12 cellular contexts compared by ENCODE assay signal in genomic region chr6:24926192-24926591, GRCh38.
A peak's percentile ranks its signal among the peaks of the same experiment; 100 is the strongest.
DNase-seq lines count a peak whose midpoint lies in the region; ATAC-seq lines count a peak whose summit lies in the region.
"Had no signal": no experiment of that assay in that cellular context is flagged by ENCODE, and none has a peak within 500 bp of the region (broad histone marks: within the 10 kb centered on the region; RNA-seq: fewer than 3 reads in every experiment).

No MANE protein-coding gene starts in this region.

- peak overlapping the region; percentile 90 for H3K27ac Mint-ChIP-seq in stimulated activated naive CD8-positive, alpha-beta T cell treated with anti-CD3 and anti-CD28 coated beads, Interleukin-15, Interleukin-2, amounts not matched to agents 100 ng/mL and 50 ng/mL, for 24 hours
- H3K27ac Mint-ChIP-seq in effector memory CD8-positive, alpha-beta T cell: peak overlapping the region; percentile 77 to 81

- no peak for ATAC-seq in stimulated activated naive CD8-positive, alpha-beta T cell treated with anti-CD3 and anti-CD28 coated beads, Interleukin-15, Interleukin-2, amounts not matched to agents 100 U/mL and 50 U/mL, for 24 hours
- peak; percentile 62 for ATAC-seq in effector memory CD8-positive, alpha-beta T cell (replicated peaks)
- no peak for ATAC-seq in GM19351 (IDR thresholded peaks at IDR 0.05; ENCODE audit: unreplicated experiment)

- H3K4me1 Mint-ChIP-seq in stimulated activated naive CD8-positive, alpha-beta T cell treated with anti-CD3 and anti-CD28 coated beads, Interleukin-15, Interleukin-2, amounts not matched to agents 100 ng/mL and 50 ng/mL, for 24 hours (ENCODE audit: low read depth): peaks cover 95% of the 10 kb centered on the region
- peaks cover 53 to 58% of the 10 kb centered on the region in 2 donors for H3K4me1 Mint-ChIP-seq in effector memory CD8-positive, alpha-beta T cell (ENCODE audit: low read depth in 2 of 2)

- H3K36me3 Mint-ChIP-seq in stimulated activated naive CD8-positive, alpha-beta T cell treated with anti-CD3 and anti-CD28 coated beads, Interleukin-15, Interleukin-2, amounts not matched to agents 100 ng/mL and 50 ng/mL, for 24 hours (ENCODE audit: low read depth): peaks cover 11% of the 10 kb centered on the region
- H3K36me3 Mint-ChIP-seq in effector memory CD8-positive, alpha-beta T cell (ENCODE audit: insufficient read depth): peaks cover 79% of the 10 kb centered on the region

- H3K9me3 Mint-ChIP-seq in stimulated activated naive CD8-positive, alpha-beta T cell treated with anti-CD3 and anti-CD28 coated beads, Interleukin-15, Interleukin-2, amounts not matched to agents 100 ng/mL and 50 ng/mL, for 24 hours: peaks cover 7% of the 10 kb centered on the region
- H3K9me3 Mint-ChIP-seq in effector memory CD8-positive, alpha-beta T cell: peaks cover 0 to 4% of the 10 kb centered on the region in 2 donors

- H3K4me3 Mint-ChIP-seq in stimulated activated naive CD8-positive, alpha-beta T cell treated with anti-CD3 and anti-CD28 coated beads, Interleukin-15, Interleukin-2, amounts not matched to agents 100 ng/mL and 50 ng/mL, for 24 hours: peak overlapping the region; percentile 56
- H3K4me3 Mint-ChIP-seq in effector memory CD8-positive, alpha-beta T cell: peak overlapping the region; percentile 77 to 99

- no peak for DNase-seq in stimulated activated naive CD8-positive, alpha-beta T cell treated with anti-CD3 and anti-CD28 coated beads, Interleukin-15, Interleukin-2, amounts not matched to agents 100 U/mL and 50 U/mL, for 24 hours
- DNase-seq in NCI-H774 (lab: John Stamatoyannopoulos, UW) (peak; percentile 23), DMS114 treated with DMSO at 0.1 percent for 48 hours (lab: John Stamatoyannopoulos, UW; ENCODE audit: unreplicated experiment) (no peak), SHP77 treated with DMSO at 0.1 percent for 48 hours (lab: John Stamatoyannopoulos, UW) (no peak), GF-D8 (lab: John Stamatoyannopoulos, UW) (no peak)
- no peak for DNase-seq in effector memory CD8-positive, alpha-beta T cell
- DNase-seq: cerebellar nuclear complex; NCI-H524; stimulated activated CD4-positive, alpha-beta T cell treated with anti-CD3 and anti-CD28 coated beads, Interleukin-2, amount 100 ng/mL, for 48 hours; stomach had no signal

- peaks cover 4% of the 10 kb centered on the region for H3K27me3 Mint-ChIP-seq in stimulated activated naive CD8-positive, alpha-beta T cell treated with anti-CD3 and anti-CD28 coated beads, Interleukin-15, Interleukin-2, amounts not matched to agents 100 ng/mL and 50 ng/mL, for 24 hours
- no peaks in the 10 kb centered on the region for H3K27me3 Mint-ChIP-seq in effector memory CD8-positive, alpha-beta T cell
